ENCODE assay signal across 12 cellular contexts in genomic region chr20:37727247-37727956, GRCh38.
DNase-seq lines count a peak whose midpoint lies in the region; ATAC-seq lines count a peak whose summit lies in the region.
"Had no signal": no experiment of that assay in that cellular context is flagged by ENCODE, and none has a peak within 500 bp of the region (broad histone marks: within the 10 kb centered on the region; RNA-seq: fewer than 3 reads in every experiment).

No MANE protein-coding gene starts in this region.

- no peak for ATAC-seq in effector memory CD8-positive, alpha-beta T cell (replicated peaks)
- ATAC-seq in GM19035 (IDR thresholded peaks at IDR 0.05; ENCODE audit: unreplicated experiment): no peak

- no peaks in the 10 kb centered on the region for H3K36me3 ChIP-seq in subcutaneous abdominal adipose tissue (ENCODE audit: control insufficient read depth in 5 of 5, insufficient read depth in 5 of 5, low read length in 5 of 5)

- no peaks in the 10 kb centered on the region for H3K9me3 Mint-ChIP-seq in effector memory CD8-positive, alpha-beta T cell
- H3K9me3 Mint-ChIP-seq: HFFc6 had no signal

- H3K4me1 ChIP-seq in subcutaneous abdominal adipose tissue (ENCODE audit: control insufficient read depth in 5 of 5, insufficient read depth in 5 of 5, low read length in 5 of 5): peaks cover 0 to 26% (median 15%) of the 10 kb centered on the region in 5 donors

- H3K9me3 ChIP-seq in subcutaneous abdominal adipose tissue (ENCODE audit: control insufficient read depth in 5 of 5, low read length in 5 of 5): no peaks in the 10 kb centered on the region

- H3K27me3 Mint-ChIP-seq in effector memory CD8-positive, alpha-beta T cell: no peaks in the 10 kb centered on the region

- peaks cover 12 to 33% of the 10 kb centered on the region in 2 donors for H3K4me1 Mint-ChIP-seq in effector memory CD8-positive, alpha-beta T cell (ENCODE audit: low read depth in 2 of 2)

- H3K9ac ChIP-seq in subcutaneous abdominal adipose tissue (ENCODE audit: low read length in 5 of 5): peak overlapping the region in 3 of 5 donors; percentile 0 to 21 (median 12)

- no peaks in the 10 kb centered on the region for H3K27me3 ChIP-seq in subcutaneous abdominal adipose tissue (ENCODE audit: control insufficient read depth in 5 of 5, insufficient read depth in 4 of 5, low read length in 5 of 5)

- H3K4me3 Mint-ChIP-seq in effector memory CD8-positive, alpha-beta T cell: no peak overlapping the region
- H3K4me3 Mint-ChIP-seq: HFFc6 had no signal

- DNase-seq in NCI-H2227 treated with DMSO at 0.1 percent for 48 hours (lab: John Stamatoyannopoulos, UW) (peak; percentile 17), NCI-H2227 (lab: John Stamatoyannopoulos, UW; ENCODE audit: unreplicated experiment) (no peak), caudate nucleus (lab: John Stamatoyannopoulos, UW) (no peak), iris pigment epithelial cell (ENCODE audit: low read depth) (peak; percentile 73), NCI-H1417 (lab: John Stamatoyannopoulos, UW) (no peak)
- DNase-seq in effector memory CD8-positive, alpha-beta T cell: no peak
- DNase-seq: activated effector memory CD4-positive, alpha-beta T cell treated with Interleukin-2 at 50 U/mL for 16 hours; DND-41; HFFc6; NCI-H2029 had no signal

- H3K36me3 Mint-ChIP-seq in effector memory CD8-positive, alpha-beta T cell (ENCODE audit: insufficient read depth): peaks cover 7% of the 10 kb centered on the region

- no peak overlapping the region for H3K4me3 ChIP-seq in subcutaneous abdominal adipose tissue (ENCODE audit: low read depth in 1 of 5, low read length in 5 of 5)

- no peak overlapping the region for H3K27ac Mint-ChIP-seq in effector memory CD8-positive, alpha-beta T cell
- H3K27ac Mint-ChIP-seq: HFFc6 had no signal

- H3K27ac ChIP-seq in caudate nucleus (ENCODE audit: low read depth, low read length): peak overlapping the region; percentile 68
- peak overlapping the region; percentile 71 for H3K27ac ChIP-seq in subcutaneous abdominal adipose tissue (ENCODE audit: low read depth, low read length)

Comparison
In these comparisons a context has a peak if more than half of its experiments do, and no peak if none do; other contexts are left out.
1. DNase-seq: peak in NCI-H2227 treated with DMSO at 0.1 percent for 48 hours (single experiment) and iris pigment epithelial cell (single experiment); none in NCI-H2227 (single experiment), caudate nucleus (0 of 61), effector memory CD8-positive, alpha-beta T cell (0 of 3) and NCI-H1417 (0 of 3).